In genomic region chr16:67277999-67278772, GRCh38 we compare ENCODE assay signal across 8 cellular contexts. TPM values are rescaled to one million over a fixed set of nuclear protein-coding genes. Genes with fewer than 3 reads are reported as not detected.
DNase-seq lines count a peak whose midpoint lies in the region; ATAC-seq and TF ChIP-seq lines count a peak whose summit lies in the region.

No MANE protein-coding gene starts in this region.

- ATAC-seq in aorta (ENCODE audit: low FRiP score) (peak; percentile 50), GM19467 (IDR thresholded peaks at IDR 0.05; ENCODE audit: unreplicated experiment) (no peak)

- peaks cover 0 to 20% (median 4%) of the 10 kb centered on the region in 11 experiments; a peak in 7 of 22 replicates for H3K36me3 ChIP-seq in BLaER1 treated with 17β-estradiol and CSF1 and Interleukin-3, amounts not matched to agents 10 nM and 100 nM
- 0 out of 2 replicates have a peak, but pooled peaks cover 2% of the 10 kb centered on the region for H3K36me3 ChIP-seq in HUES64 (ENCODE audit: insufficient read depth, low read length)
- no peaks in the 10 kb centered on the region for H3K36me3 ChIP-seq in brain microvascular endothelial cell (replicated peaks)
- H3K36me3 ChIP-seq in aorta (ENCODE audit: control insufficient read depth in 1 of 2, insufficient read depth in 2 of 2, low read length in 1 of 2) = no peaks in the 10 kb centered on the region

- no peak for TF ChIP-seq CTCF in brain microvascular endothelial cell (IDR thresholded peaks at IDR 0.05; ENCODE audit: low read depth, low read length, missing control alignments)

- peaks cover 17 to 33% (median 26%) of the 10 kb centered on the region in 10 experiments for H3K4me1 ChIP-seq in BLaER1 treated with 17β-estradiol and CSF1 and Interleukin-3, amounts not matched to agents 10 nM and 100 nM
- H3K4me1 ChIP-seq in HUES64 (ENCODE audit: insufficient read depth, low read length) (no peaks in the 10 kb centered on the region), aorta (ENCODE audit: control insufficient read depth in 1 of 2, insufficient read depth in 2 of 2, low read length in 2 of 2) (no peaks in the 10 kb centered on the region)

- intact Hi-C loops in aorta (cut with DNase I) = no loop called here

- H4K20me1 ChIP-seq in BLaER1 treated with 17β-estradiol and CSF1 and Interleukin-3, amounts not matched to agents 10 nM and 100 nM = peaks cover 0 to 10% (median 0%) of the 10 kb centered on the region in 11 experiments; a peak in 1 of 22 replicates

- 84% methylated on average over 13 of the region's 13 CpGs for WGBS in HUES64
- WGBS in aorta, 2 donors = 33 to 43% methylated on average over 13 of the region's 13 CpGs

- DNase-seq in brain microvascular endothelial cell (peak; percentile 60), lung microvascular endothelial cell (ENCODE audit: low read depth in 2 of 2) (peak; percentile 38 to 77), aorta (peak in 1 of 2 donors; percentile 73), DMS114 treated with DMSO at 0.1 percent for 48 hours (lab: John Stamatoyannopoulos, UW; ENCODE audit: unreplicated experiment) (no peak), HuH-7 (ENCODE audit: low spot score) (no peak)

- peaks cover 0 to 5% (median 0%) of the 10 kb centered on the region in 11 experiments; a peak in 1 of 22 replicates for H3K27me3 ChIP-seq in BLaER1 treated with 17β-estradiol and CSF1 and Interleukin-3, amounts not matched to agents 10 nM and 100 nM
- peaks cover 13% of the 10 kb centered on the region for H3K27me3 ChIP-seq in HUES64 (ENCODE audit: insufficient read depth, low read length)
- H3K27me3 ChIP-seq in brain microvascular endothelial cell (replicated peaks) = no peaks in the 10 kb centered on the region
- H3K27me3 ChIP-seq in aorta (ENCODE audit: control insufficient read depth in 1 of 2, insufficient read depth in 2 of 2, low read length in 1 of 2) = no peaks in the 10 kb centered on the region

- peak overlapping the region; percentile 63 to 83 (median 77) for H3K9ac ChIP-seq in BLaER1 treated with 17β-estradiol and CSF1 and Interleukin-3, amounts not matched to agents 10 nM and 100 nM
- H3K9ac ChIP-seq in HUES64 (ENCODE audit: low read depth, low read length) = peak overlapping the region; percentile 47; the same call in 1 of the 2 replicates

- in situ Hi-C loops in brain microvascular endothelial cell (cut with HindIII; ENCODE audit: low pct_ligation_motif_present, low sequenced_read_pairs) = no loop called here

- peak overlapping the region; percentile 86 to 99 (median 97) for H3K4me2 ChIP-seq in BLaER1 treated with 17β-estradiol and CSF1 and Interleukin-3, amounts not matched to agents 10 nM and 100 nM

- H3K4me3 ChIP-seq in BLaER1 treated with 17β-estradiol and CSF1 and Interleukin-3, amounts not matched to agents 10 nM and 100 nM = peak overlapping the region; percentile 52 to 71 (median 62)
- peak overlapping the region; percentile 69 for H3K4me3 ChIP-seq in HUES64 (ENCODE audit: low read length)
- H3K4me3 ChIP-seq in brain microvascular endothelial cell (ENCODE audit: low read depth, low read length) = peak overlapping the region; percentile 48
- no peak overlapping the region for H3K4me3 ChIP-seq in aorta (ENCODE audit: low read length in 2 of 2)

- no peaks in the 10 kb centered on the region for H3K9me3 ChIP-seq in BLaER1 treated with 17β-estradiol and CSF1 and Interleukin-3, amounts not matched to agents 10 nM and 100 nM (replicated peaks in 1 of 11)
- H3K9me3 ChIP-seq in HUES64 (ENCODE audit: insufficient read depth, low read depth, low read length) (no peaks in the 10 kb centered on the region), aorta (ENCODE audit: control insufficient read depth, low read length) (no peaks in the 10 kb centered on the region)

- peak overlapping the region; percentile 16 to 77 (median 72); a peak in 21 of 22 replicates for H3K27ac ChIP-seq in BLaER1 treated with 17β-estradiol and CSF1 and Interleukin-3, amounts not matched to agents 10 nM and 100 nM
- H3K27ac ChIP-seq in HUES64 (ENCODE audit: low read depth, low read length) (no peak overlapping the region), brain microvascular endothelial cell (peak overlapping the region; percentile 64), aorta (ENCODE audit: low read depth in 1 of 2, low read length in 2 of 2) (peak overlapping the region; percentile 24 to 29)

RNA-seq across cellular contexts. Expression of gene PLEKHG4, which starts 1.1 kb away (rescaled TPM):
- 1.6 TPM for polyA plus RNA-seq in HUES64 (2013, experiment 1 of 2)
- polyA plus RNA-seq in HUES64 (2013, experiment 2 of 2) = 3.6 TPM
- total RNA-seq in lung microvascular endothelial cell = 5.8 and 10.2 TPM in 2 replicates
- 1 to 10 TPM; 2.5 to 6.9 TPM for total RNA-seq in aorta
- polyA plus RNA-seq in aorta = 10 to 100 TPM in 1 of 2 donors, 1 to 10 TPM in 1; 2.1 to 16.7 TPM

RNA-seq across cellular contexts. Expression of gene SLC9A5, which starts 29.4 kb away (rescaled TPM):
- polyA plus RNA-seq in HUES64 (2013, experiment 1 of 2) = 1.7 TPM
- 2.5 TPM for polyA plus RNA-seq in HUES64 (2013, experiment 2 of 2)
- 0.22 and 0.60 TPM in 2 replicates for total RNA-seq in lung microvascular endothelial cell
- 1 to 10 TPM; 1.6 to 1.7 TPM for total RNA-seq in aorta
- polyA plus RNA-seq in aorta = 1 to 10 TPM; 1.1 to 2.9 TPM

RNA-seq across cellular contexts. Expression of gene FHOD1, which starts 30.9 kb away (rescaled TPM):
- polyA plus RNA-seq in HUES64 (2013, experiment 1 of 2) = 23.5 TPM
- 29.1 TPM for polyA plus RNA-seq in HUES64 (2013, experiment 2 of 2)
- total RNA-seq in lung microvascular endothelial cell (12.0 and 23.4 TPM in 2 replicates), aorta (10 to 100 TPM; 28.2 to 47.9 TPM)
- 10 to 100 TPM; 12.9 to 41.3 TPM for polyA plus RNA-seq in aorta

RNA-seq across cellular contexts. Expression of gene KCTD19, which starts 48.4 kb away (rescaled TPM):
- polyA plus RNA-seq in HUES64 (2013, experiment 1 of 2) = 0.25 TPM
- polyA plus RNA-seq in HUES64 (2013, experiment 2 of 2) = 0.57 TPM
- not detected in 2 replicates for total RNA-seq in lung microvascular endothelial cell
- under 1 TPM in 1 of 2 donors, not detected in 1; 0.12 TPM for total RNA-seq in aorta
- not detected for polyA plus RNA-seq in aorta

RNA-seq across cellular contexts. Expression of gene LRRC36, which starts 48.4 kb away (rescaled TPM):
- not detected for polyA plus RNA-seq in HUES64 (2013, experiment 1 of 2)
- polyA plus RNA-seq in HUES64 (2013, experiment 2 of 2) = not detected
- not detected in 2 replicates for total RNA-seq in lung microvascular endothelial cell
- total RNA-seq in aorta = under 1 TPM in 1 of 2 donors, not detected in 1; 0.51 TPM
- polyA plus RNA-seq in aorta = not detected

Comparison
In these comparisons a context has a peak if more than half of its experiments do, and no peak if none do; other contexts are left out.
1. H3K4me3 ChIP-seq: peak in BLaER1 treated with 17β-estradiol and CSF1 and Interleukin-3, amounts not matched to agents 10 nM and 100 nM (10 of 10), HUES64 (single experiment) and brain microvascular endothelial cell (single experiment); none in aorta (0 of 2).
2. DNase-seq: peak in brain microvascular endothelial cell (single experiment) and lung microvascular endothelial cell (2 of 2); none in DMS114 treated with DMSO at 0.1 percent for 48 hours (single experiment) and HuH-7 (single experiment).